In the genomic region with DNA sequence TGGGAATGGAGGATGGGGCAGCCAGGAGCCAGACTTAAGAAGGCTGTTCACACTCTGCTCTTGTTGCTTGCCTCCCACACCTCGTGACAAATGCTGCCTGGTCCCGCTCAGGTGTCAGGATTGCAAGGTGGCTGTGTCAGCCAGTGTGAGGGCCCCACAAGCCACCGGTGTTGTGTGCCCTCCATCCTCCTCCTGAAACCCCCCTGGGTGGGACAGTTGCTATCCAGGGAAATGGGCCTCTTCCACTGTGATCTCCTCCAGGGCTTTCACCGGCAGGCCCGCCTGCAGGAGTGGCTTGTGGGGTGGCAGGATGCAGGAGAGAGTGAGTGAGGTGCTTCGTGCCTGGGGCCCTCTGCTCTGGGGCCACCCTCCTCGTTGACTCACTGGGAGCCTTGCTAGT, we compare ENCODE assay signal across 7 cellular contexts. TPM values are rescaled to one million over a fixed set of nuclear protein-coding genes. Genes with fewer than 3 reads are reported as not detected.
"Had no signal": no experiment of that assay in that cellular context is flagged by ENCODE, and none has a peak within 500 bp of the region (broad histone marks: within the 10 kb centered on the region; RNA-seq: fewer than 3 reads in every experiment).

No MANE protein-coding gene starts in this region.

RNA-seq across cellular contexts. Expression of a gene that starts 16.4 kb away (rescaled TPM):
- total RNA-seq: HT-29, LHCN-M2, MCF 10A, OCI-LY7, PC-3, Right ventricle myocardium inferior, SJCRH30 had no signal

RNA-seq across cellular contexts. Expression of a gene that starts 28.3 kb away (rescaled TPM):
- total RNA-seq: HT-29, LHCN-M2, MCF 10A, PC-3, Right ventricle myocardium inferior had no signal
